8 cellular contexts compared by ENCODE assay signal in the genomic region with DNA sequence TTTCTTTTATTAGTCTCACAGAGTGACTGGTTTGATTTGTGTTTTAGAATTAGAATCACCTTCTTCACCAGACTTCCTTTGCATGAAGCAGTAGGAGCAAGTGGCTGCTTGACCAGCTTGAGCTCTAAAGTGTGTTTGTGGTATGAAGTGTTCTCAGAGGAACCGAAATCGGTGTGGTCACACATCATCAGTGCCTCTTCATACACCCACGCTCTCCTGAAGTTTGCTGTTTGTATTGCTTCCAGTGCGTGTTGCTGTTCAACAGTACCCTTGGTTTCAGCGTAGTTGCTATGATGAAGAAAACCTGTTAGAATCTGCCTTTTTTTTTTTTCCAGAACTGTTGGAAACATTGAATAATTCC.
A peak's percentile ranks its signal among the peaks of the same experiment; 100 is the strongest.
DNase-seq lines count a peak whose midpoint lies in the region; ATAC-seq, FAIRE-seq and TF ChIP-seq lines count a peak whose summit lies in the region.

No MANE protein-coding gene starts in this region.

- H3K4me1 Mint-ChIP-seq in stimulated activated naive CD8-positive, alpha-beta T cell treated with anti-CD3 and anti-CD28 coated beads, Interleukin-15, Interleukin-2, amounts not matched to agents 100 ng/mL and 50 ng/mL, for 24 hours (ENCODE audit: low read depth) = peaks cover 72% of the 10 kb centered on the region

- no peak for TF ChIP-seq POLR2A in GM12891 (IDR thresholded peaks at IDR 0.05; ENCODE audit: low read depth, low read length)

- DNase-seq in GM12891 (ENCODE audit: insufficient read length, low spot score) (no peak), cardiac fibroblast (ENCODE audit: low read depth in 2 of 2) (peak; percentile 43 to 74), HT-29 (ENCODE audit: low spot score) (no peak), HK-2 (ENCODE audit: unreplicated experiment) (no peak), DMS 273 (lab: John Stamatoyannopoulos, UW; ENCODE audit: unreplicated experiment) (no peak)

- FAIRE-seq in GM12891 (lab: Jason Lieb, UNC) = peak; percentile 98

- ATAC-seq in GM21390 (IDR thresholded peaks at IDR 0.05; ENCODE audit: unreplicated experiment) (peak; percentile 78), HG03575 (IDR thresholded peaks at IDR 0.05; ENCODE audit: extremely low read depth, insufficient number of reproducible peaks, low FRiP score, unreplicated experiment) (peak; percentile 69)

- TF ChIP-seq CTCF in cardiac fibroblast (IDR thresholded peaks at IDR 0.05; ENCODE audit: low read depth, low read length) = no peak

- H3K9me3 Mint-ChIP-seq in stimulated activated naive CD8-positive, alpha-beta T cell treated with anti-CD3 and anti-CD28 coated beads, Interleukin-15, Interleukin-2, amounts not matched to agents 100 ng/mL and 50 ng/mL, for 24 hours = no peaks in the 10 kb centered on the region

- peak overlapping the region; percentile 90 for H3K27ac Mint-ChIP-seq in stimulated activated naive CD8-positive, alpha-beta T cell treated with anti-CD3 and anti-CD28 coated beads, Interleukin-15, Interleukin-2, amounts not matched to agents 100 ng/mL and 50 ng/mL, for 24 hours

- no peaks in the 10 kb centered on the region for H3K27me3 Mint-ChIP-seq in stimulated activated naive CD8-positive, alpha-beta T cell treated with anti-CD3 and anti-CD28 coated beads, Interleukin-15, Interleukin-2, amounts not matched to agents 100 ng/mL and 50 ng/mL, for 24 hours

- H3K4me3 Mint-ChIP-seq in stimulated activated naive CD8-positive, alpha-beta T cell treated with anti-CD3 and anti-CD28 coated beads, Interleukin-15, Interleukin-2, amounts not matched to agents 100 ng/mL and 50 ng/mL, for 24 hours = peak overlapping the region; percentile 61

- no peak overlapping the region for H3K4me3 ChIP-seq in cardiac fibroblast (replicated peaks in 1 of 2; ENCODE audit: low read depth in 2 of 2, low read length in 2 of 2)

- H3K36me3 Mint-ChIP-seq in stimulated activated naive CD8-positive, alpha-beta T cell treated with anti-CD3 and anti-CD28 coated beads, Interleukin-15, Interleukin-2, amounts not matched to agents 100 ng/mL and 50 ng/mL, for 24 hours (ENCODE audit: low read depth) = peaks cover 4% of the 10 kb centered on the region

TF ChIP-seq in GM12891, 5 proteins besides CTCF, POLR2A, EP300 and RAD21:
- peak; percentile 76 for TF ChIP-seq PAX5 (IDR thresholded peaks at IDR 0.05; ENCODE audit: insufficient read depth, low read length, severe bottlenecking)
- peak; percentile 99 for TF ChIP-seq SPI1 (IDR thresholded peaks at IDR 0.05; ENCODE audit: low read depth, low read length)
- TF ChIP-seq POLR2AphosphoS5 (IDR thresholded peaks at IDR 0.05; ENCODE audit: low read depth, low read length) = peak; percentile 64; the same call in 1 of the 2 replicates
- TF ChIP-seq POU2F2 (IDR thresholded peaks at IDR 0.05; ENCODE audit: low read depth, low read length) = peak; percentile 83
- TF ChIP-seq TAF1 (IDR thresholded peaks at IDR 0.05; ENCODE audit: low read depth, low read length) = no peak

Comparison
In these comparisons a context has a peak if more than half of its experiments do, and no peak if none do; other contexts are left out.
1. DNase-seq: peak in cardiac fibroblast (2 of 2); none in GM12891 (single experiment), HT-29 (single experiment), HK-2 (single experiment) and DMS 273 (single experiment).